Comparison of ENCODE assay signal across 27 cellular contexts in the genomic region with DNA sequence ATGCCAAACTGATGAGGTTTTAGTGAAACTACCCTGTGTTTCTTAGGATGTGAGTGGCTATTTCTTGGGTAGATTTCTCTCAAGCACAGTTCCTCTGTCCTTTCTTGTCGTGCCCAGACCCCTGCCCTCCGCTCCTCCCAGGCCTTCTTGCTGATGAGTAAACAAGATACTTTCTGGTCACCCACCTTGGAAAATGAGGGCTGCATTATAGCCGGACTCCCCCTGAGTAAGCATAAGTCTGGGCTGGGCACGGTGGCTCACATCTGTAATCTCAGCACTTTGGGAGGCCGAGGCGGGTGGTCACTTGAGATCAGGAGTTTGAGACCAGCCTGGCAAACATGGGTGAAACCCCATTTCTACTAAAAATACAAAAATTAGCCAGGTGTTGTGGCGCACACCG.
"Had no signal": no experiment of that assay in that cellular context is flagged by ENCODE, and none has a peak within 500 bp of the region (broad histone marks: within the 10 kb centered on the region; RNA-seq: fewer than 3 reads in every experiment).

No MANE protein-coding gene starts in this region.

- ATAC-seq: mucosa of descending colon; naive thymus-derived CD4-positive, alpha-beta T cell; right lobe of liver; stimulated activated naive B cell treated with anti-CD40 and anti-IgM and Interleukin-4, amounts not matched to agents 10 μg/mL and 1 μg/mL and 100 μg/mL, for 72 hours; stimulated activated naive CD8-positive, alpha-beta T cell treated with anti-CD3 and anti-CD28 coated beads, Interleukin-15, Interleukin-2, amounts not matched to agents 100 U/mL and 50 U/mL, for 24 hours had no signal

- H2AFZ ChIP-seq: neural progenitor cell had no signal

- H3K9ac ChIP-seq: neural progenitor cell had no signal

- H3K27ac ChIP-seq: left ventricle myocardium inferior, neural progenitor cell, neutrophil, ovary, right atrium auricular region, right lobe of liver, stomach, testis, thyroid gland, transverse colon, upper lobe of left lung, vagina had no signal

- H3K4me2 ChIP-seq: neural progenitor cell, smooth muscle cell had no signal

- H3K9me3 ChIP-seq: mucosa of descending colon, neutrophil, ovary, right lobe of liver, stomach, testis, thyroid gland, transverse colon, upper lobe of left lung, vagina had no signal

- H3K9me3 Mint-ChIP-seq: nephron; neural progenitor cell; stimulated activated naive B cell treated with anti-CD40 and anti-IgM and Interleukin-4, amounts not matched to agents 10 μg/mL and 1 μg/mL and 100 μg/mL, for 72 hours had no signal

- H3K27me3 ChIP-seq: neural progenitor cell, neutrophil, ovary, right atrium auricular region, right lobe of liver, stomach, testis, thyroid gland, transverse colon, upper lobe of left lung, vagina had no signal

- H3K4me3 ChIP-seq: left ventricle myocardium inferior, lung, mucosa of descending colon, neural progenitor cell, ovary, right atrium auricular region, right lobe of liver, smooth muscle cell, stomach, testis, thyroid gland, transverse colon, upper lobe of left lung, vagina had no signal

- H3K36me3 Mint-ChIP-seq: neural progenitor cell; stimulated activated naive B cell treated with anti-CD40 and anti-IgM and Interleukin-4, amounts not matched to agents 10 μg/mL and 1 μg/mL and 100 μg/mL, for 72 hours had no signal

- DNase-seq: islet precursor cell; left ventricle myocardium inferior; midbrain; mucosa of descending colon; naive thymus-derived CD4-positive, alpha-beta T cell; occipital lobe; ovary; right lobe of liver; stimulated activated CD4-positive, alpha-beta T cell treated with anti-CD3 and anti-CD28 coated beads, Interleukin-1b, Interleukin-23, amount 100 ng/mL, for 48 hours; stimulated activated CD4-positive, alpha-beta T cell treated with anti-CD3 and anti-CD28 coated beads, Interleukin-2, amount 100 ng/mL, for 48 hours; stimulated activated CD4-positive, alpha-beta T cell treated with anti-CD3 and anti-CD28 coated beads, Interleukin-4, amount 100 ng/mL, for 4 hours; stimulated activated CD8-positive, alpha-beta memory T cell treated with anti-CD3 and anti-CD28 coated beads, Interleukin-4, amount 100 ng/mL, for 48 hours; stimulated activated naive B cell treated with anti-CD40 and anti-IgM and Interleukin-4, amounts not matched to agents 10 μg/mL and 1 μg/mL and 100 μg/mL, for 72 hours; stimulated activated naive CD8-positive, alpha-beta T cell treated with anti-CD3 and anti-CD28 coated beads, Interleukin-15, Interleukin-2, amounts not matched to agents 100 U/mL and 50 U/mL, for 24 hours; stomach; testis; thyroid gland; transverse colon; upper lobe of left lung had no signal

- H3K27me3 Mint-ChIP-seq: naive thymus-derived CD4-positive, alpha-beta T cell; progenitor cell of endocrine pancreas; stimulated activated naive B cell treated with anti-CD40 and anti-IgM and Interleukin-4, amounts not matched to agents 10 μg/mL and 1 μg/mL and 100 μg/mL, for 72 hours had no signal

- H3K27ac Mint-ChIP-seq: naive thymus-derived CD4-positive, alpha-beta T cell; nephron; neural progenitor cell; progenitor cell of endocrine pancreas; stimulated activated naive B cell treated with anti-CD40 and anti-IgM and Interleukin-4, amounts not matched to agents 10 μg/mL and 1 μg/mL and 100 μg/mL, for 72 hours had no signal

- H3K36me3 ChIP-seq: left ventricle myocardium inferior, neural progenitor cell, neutrophil, ovary, right atrium auricular region, right lobe of liver, stomach, thyroid gland, transverse colon, upper lobe of left lung, vagina had no signal

- H3K4me3 Mint-ChIP-seq: naive thymus-derived CD4-positive, alpha-beta T cell; nephron; neural progenitor cell; stimulated activated naive B cell treated with anti-CD40 and anti-IgM and Interleukin-4, amounts not matched to agents 10 μg/mL and 1 μg/mL and 100 μg/mL, for 72 hours had no signal

- H3K4me1 ChIP-seq: left ventricle myocardium inferior, neural progenitor cell, right atrium auricular region, stomach, testis, thyroid gland, transverse colon, upper lobe of left lung had no signal

- H3K4me1 Mint-ChIP-seq: naive thymus-derived CD4-positive, alpha-beta T cell; nephron had no signal
